In the genomic region with DNA sequence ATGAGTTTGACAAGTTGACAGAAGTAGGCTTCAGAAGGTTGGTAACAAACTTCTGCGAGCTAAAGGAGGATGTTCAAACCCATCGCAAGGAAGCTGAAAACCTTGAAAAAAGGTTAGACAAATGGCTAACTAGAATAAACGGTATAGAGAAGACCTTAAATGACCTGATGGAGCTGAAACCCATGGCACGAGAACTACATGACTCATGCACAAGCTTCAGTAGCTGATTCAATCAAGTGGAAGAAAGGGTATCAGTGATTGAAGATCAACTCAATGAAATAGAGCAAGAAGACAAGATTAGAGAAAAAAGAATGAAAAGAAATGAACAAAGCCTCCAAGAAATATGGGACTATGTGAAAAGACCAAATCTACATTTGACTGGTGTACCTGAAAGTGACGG, we compare ENCODE assay signal across 1 cellular context.
TF ChIP-seq lines count a peak whose summit lies in the region.
"Not testable (repeated sequence)": the region's sequence is repeated elsewhere in the genome, so short reads cannot be mapped to it uniquely, and the experiment has no call there.

No MANE protein-coding gene starts in this region.

TF ChIP-seq in K562, 482 proteins besides CTCF, POLR2A, EP300 and RAD21:
- TF ChIP-seq TRIM24 (IDR thresholded peaks at IDR 0.05) (peak; percentile 32 to 44; a peak in 1 of 4 replicates), L3MBTL2 (IDR thresholded peaks at IDR 0.05) (0 out of 2 replicates have a peak, but pooled peaks have one; percentile 24), SMARCA4 (IDR thresholded peaks at IDR 0.05) (0 out of 2 replicates have a peak, but pooled peaks have one; percentile 27), CTBP1 (IDR thresholded peaks at IDR 0.05; ENCODE audit: borderline replicate concordance) (0 out of 2 replicates have a peak, but pooled peaks have one; percentile 14), JUND (IDR thresholded peaks at IDR 0.05; ENCODE audit: borderline replicate concordance, low read depth, low read length) (peak; percentile 30; the same call in 1 of the 2 replicates), FOSL1 (tag; conservative IDR thresholded peaks at IDR 0.05) (peak; percentile 73)
- TF ChIP-seq, protein P1, sequence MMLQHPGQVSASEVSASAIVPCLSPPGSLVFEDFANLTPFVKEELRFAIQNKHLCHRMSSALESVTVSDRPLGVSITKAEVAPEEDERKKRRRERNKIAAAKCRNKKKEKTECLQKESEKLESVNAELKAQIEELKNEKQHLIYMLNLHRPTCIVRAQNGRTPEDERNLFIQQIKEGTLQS (IDR thresholded peaks at IDR 0.05): peak; percentile 54; the same call in 1 of the 2 replicates
- TF ChIP-seq, protein P1 (CRISPR knock-in tag; conservative IDR thresholded peaks at IDR 0.05): not testable (repeated sequence)
- TF ChIP-seq, protein P2, sequence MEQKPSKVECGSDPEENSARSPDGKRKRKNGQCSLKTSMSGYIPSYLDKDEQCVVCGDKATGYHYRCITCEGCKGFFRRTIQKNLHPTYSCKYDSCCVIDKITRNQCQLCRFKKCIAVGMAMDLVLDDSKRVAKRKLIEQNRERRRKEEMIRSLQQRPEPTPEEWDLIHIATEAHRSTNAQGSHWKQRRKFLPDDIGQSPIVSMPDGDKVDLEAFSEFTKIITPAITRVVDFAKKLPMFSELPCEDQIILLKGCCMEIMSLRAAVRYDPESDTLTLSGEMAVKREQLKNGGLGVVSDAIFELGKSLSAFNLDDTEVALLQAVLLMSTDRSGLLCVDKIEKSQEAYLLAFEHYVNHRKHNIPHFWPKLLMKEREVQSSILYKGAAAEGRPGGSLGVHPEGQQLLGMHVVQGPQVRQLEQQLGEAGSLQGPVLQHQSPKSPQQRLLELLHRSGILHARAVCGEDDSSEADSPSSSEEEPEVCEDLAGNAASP (IDR thresholded peaks at IDR 0.05): 0 out of 2 replicates have a peak, but pooled peaks have one; percentile 30
- TF ChIP-seq JUND (tag; IDR thresholded peaks at IDR 0.05; ENCODE audit: borderline replicate concordance, low read depth, low read length): not testable (repeated sequence)
